8 cellular contexts compared by ENCODE assay signal in genomic region chr4:54228064-54228527, GRCh38. TPM values are rescaled to one million over a fixed set of nuclear protein-coding genes. Genes with fewer than 3 reads are reported as not detected.
A peak's percentile ranks its signal among the peaks of the same experiment; 100 is the strongest.
DNase-seq lines count a peak whose midpoint lies in the region; ATAC-seq and TF ChIP-seq lines count a peak whose summit lies in the region.

No MANE protein-coding gene starts in this region.

- peak; percentile 44 to 70 for ATAC-seq in activated naive CD4-positive, alpha-beta T cell treated with anti-CD3 and anti-CD28 coated beads, Interleukin-2, amount 50 U/mL, for 72 hours
- peak; percentile 63 to 74 (median 70) for ATAC-seq in heart left ventricle
- ATAC-seq in GM21526 (IDR thresholded peaks at IDR 0.05; ENCODE audit: low FRiP score, unreplicated experiment) = no peak

- no peak overlapping the region for H3K9ac ChIP-seq in trophoblast cell (ENCODE audit: low read length)

- H4K12ac ChIP-seq in trophoblast cell (ENCODE audit: low read depth, low read length) = peak overlapping the region; percentile 23

- H2AFZ ChIP-seq in trophoblast cell (ENCODE audit: insufficient read depth, low read length, poor library complexity) = peak overlapping the region; percentile 79

- peak overlapping the region; percentile 70 for H4K8ac ChIP-seq in trophoblast cell (ENCODE audit: low read depth, low read length)

- H3K14ac ChIP-seq in trophoblast cell (ENCODE audit: low read length) = peak overlapping the region; percentile 85

- H3K23ac ChIP-seq in trophoblast cell (ENCODE audit: low read length) = no peak overlapping the region

- TF ChIP-seq POLR2A in heart left ventricle (IDR thresholded peaks at IDR 0.05) = no peak

- H3K79me1 ChIP-seq in trophoblast cell (ENCODE audit: low read length) = peaks cover 39% of the 10 kb centered on the region

- H3K4me2 ChIP-seq in trophoblast cell (ENCODE audit: low read length) = peak overlapping the region; percentile 96

- H3K36me3 ChIP-seq in heart left ventricle = no peaks in the 10 kb centered on the region
- H3K36me3 ChIP-seq in trophoblast cell (ENCODE audit: control insufficient read depth in 1 of 2, insufficient read depth in 2 of 2, low read length in 2 of 2) = no peaks in the 10 kb centered on the region

- peak overlapping the region; percentile 91 for H2BK12ac ChIP-seq in trophoblast cell (ENCODE audit: low read length)

- H3K27me3 ChIP-seq in heart left ventricle (peaks cover 48 to 98% (median 92%) of the 10 kb centered on the region in 9 donors), trophoblast cell (ENCODE audit: insufficient read depth, low read length) (peaks cover 17% of the 10 kb centered on the region)

- TF ChIP-seq CTCF in GM13977 (IDR thresholded peaks at IDR 0.05; ENCODE audit: extremely low read depth, insufficient read depth, missing control alignments) (peak; percentile 74), heart left ventricle (IDR thresholded peaks at IDR 0.05) (peak; percentile 50 to 81 (median 74))

- DNase-seq in AG08396 (ENCODE audit: low spot score) = peak; percentile 83
- peak; percentile 80 for DNase-seq in GM13977 (ENCODE audit: low spot score)
- peak; percentile 14 for DNase-seq in NCI-H1694 (lab: John Stamatoyannopoulos, UW)
- peak in 1 of 2 donors; percentile 71 for DNase-seq in activated naive CD4-positive, alpha-beta T cell treated with anti-CD3 and anti-CD28 coated beads, Interleukin-2, amount 50 U/mL, for 72 hours (ENCODE audit: low spot score in 2 of 2)
- DNase-seq in heart left ventricle = peak; percentile 74 to 86 (median 77)
- peak; percentile 12 to 60 for DNase-seq in trophoblast cell
- no peak for DNase-seq in NCI-H1436 treated with DMSO at 0.1 percent for 48 hours (lab: John Stamatoyannopoulos, UW)

- H3K4me1 ChIP-seq in heart left ventricle (peaks cover 6 to 66% (median 53%) of the 10 kb centered on the region in 12 donors), trophoblast cell (ENCODE audit: control insufficient read depth in 1 of 2, insufficient read depth in 2 of 2, low read length in 2 of 2) (peaks cover 17 to 30% of the 10 kb centered on the region in 2 experiments)

- in situ Hi-C loops in GM13977 (cut with MboI; ENCODE audit: low pct_unique_long_range_greater_than_20kb, low sequenced_read_pairs, unreplicated experiment) = loop anchor here (10.0 to 25.0 kb wide), 2 partner anchors 303 to 516 kb away; no protein-coding TSS in a partner anchor

- H3K18ac ChIP-seq in trophoblast cell (ENCODE audit: low read length) = peak overlapping the region; percentile 95

- H3K79me2 ChIP-seq in trophoblast cell (ENCODE audit: control insufficient read depth, insufficient read depth, low read length, poor library complexity) = peaks cover 6% of the 10 kb centered on the region

- 2 to 3% (median 3%) methylated on average over 26 to 29 of the region's 29 CpGs for WGBS in heart left ventricle, 4 donors
- WGBS in trophoblast cell (ENCODE audit: extremely low coverage, insufficient coverage, insufficient read length) = no CpG with 5 or more reads among the region's 29 CpGs

- peak overlapping the region in 11 of 12 donors; percentile 26 to 80 (median 53) for H3K4me3 ChIP-seq in heart left ventricle
- peak overlapping the region; percentile 70 for H3K4me3 ChIP-seq in trophoblast cell (ENCODE audit: low read depth, low read length)

- H2AK5ac ChIP-seq in trophoblast cell (ENCODE audit: low read length) = peak overlapping the region; percentile 33

- H3K36me3 Mint-ChIP-seq in activated naive CD4-positive, alpha-beta T cell treated with anti-CD3 and anti-CD28 coated beads, Interleukin-2, amount 50 U/mL, for 72 hours = peaks cover 0 to 13% of the 10 kb centered on the region in 2 donors

- intact Hi-C loops in heart left ventricle (cut with DNase I) = loop anchor here in 9 of 10 donors (5.0 to 10.0 kb wide), 11 partner anchors 163 to 1993 kb away; partner anchors contain the start of gene CHIC2 (in 1 of the 9)

- H3K27ac Mint-ChIP-seq in activated naive CD4-positive, alpha-beta T cell treated with anti-CD3 and anti-CD28 coated beads, Interleukin-2, amount 50 U/mL, for 72 hours = no peak overlapping the region

- H2BK5ac ChIP-seq in trophoblast cell (ENCODE audit: low read depth, low read length, poor library complexity) = peak overlapping the region; percentile 83

- H2BK120ac ChIP-seq in trophoblast cell (ENCODE audit: insufficient read depth, low read length, poor library complexity) = peak overlapping the region; percentile 82

- H3K27ac ChIP-seq in heart left ventricle (peak overlapping the region in 10 of 12 donors; percentile 1 to 89 (median 68)), trophoblast cell (ENCODE audit: low read depth, low read length) (peak overlapping the region; percentile 6)

- H3K9me3 ChIP-seq in heart left ventricle (no peaks in the 10 kb centered on the region), trophoblast cell (ENCODE audit: insufficient read depth, low read depth, low read length) (peaks cover 2% of the 10 kb centered on the region)

- H4K91ac ChIP-seq in trophoblast cell (ENCODE audit: low read depth, low read length) = peak overlapping the region; percentile 76

- H3K4ac ChIP-seq in trophoblast cell (ENCODE audit: low read depth, low read length) = peak overlapping the region; percentile 55

- H3K9me3 Mint-ChIP-seq in activated naive CD4-positive, alpha-beta T cell treated with anti-CD3 and anti-CD28 coated beads, Interleukin-2, amount 50 U/mL, for 72 hours = no peaks in the 10 kb centered on the region

RNA-seq across cellular contexts. Expression of gene PDGFRA, which starts 1.0 kb away (rescaled TPM):
- under 1 TPM in 1 of 2 donors, not detected in 1; 0.41 TPM for total RNA-seq in activated naive CD4-positive, alpha-beta T cell treated with anti-CD3 and anti-CD28 coated beads, Interleukin-2, amount 50 U/mL, for 72 hours
- total RNA-seq in heart left ventricle = 10 to 100 TPM in 8 of 9 donors, 1 to 10 TPM in 1; 8.0 to 58.1 (median 22.6) TPM
- 10 to 100 TPM in 1 of 2 donors, 1 to 10 TPM in 1; 4.3 to 17.6 TPM for polyA plus RNA-seq in heart left ventricle
- 16.1 and 18.0 TPM in 2 replicates for polyA plus RNA-seq in trophoblast cell (2013)

Comparison
In these comparisons a context has a peak if more than half of its experiments do, and no peak if none do; other contexts are left out.
1. RNA of gene PDGFRA, which starts 1.0 kb away (total RNA-seq): 8.0 to 58.1 TPM in heart left ventricle; 0.41 TPM in activated naive CD4-positive, alpha-beta T cell treated with anti-CD3 and anti-CD28 coated beads, Interleukin-2, amount 50 U/mL, for 72 hours; every median in the first group is over 4 times any median in the second.